In the genomic region with DNA sequence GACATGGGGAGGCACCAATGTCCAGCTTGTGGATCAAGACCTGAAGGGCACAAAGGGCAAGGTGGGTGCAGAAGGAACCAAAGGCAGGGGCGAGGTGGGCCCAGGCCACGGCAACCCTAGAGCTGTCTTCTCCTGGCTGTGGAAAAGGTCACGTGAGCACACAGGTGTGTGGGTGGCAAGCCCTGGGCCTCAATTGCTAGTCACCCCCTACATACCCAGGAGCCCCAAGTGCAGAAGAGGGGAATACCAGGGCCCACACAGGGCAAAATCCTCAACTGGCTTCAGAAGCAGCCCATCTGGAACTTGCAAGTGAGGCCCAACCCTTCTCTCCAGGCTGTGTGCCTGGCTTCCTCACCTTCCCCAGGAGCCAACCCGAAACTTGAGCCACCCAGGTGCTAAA, we compare ENCODE assay signal across 8 cellular contexts. TPM values are rescaled to one million over a fixed set of nuclear protein-coding genes. Genes with fewer than 3 reads are reported as not detected.
DNase-seq lines count a peak whose midpoint lies in the region; ATAC-seq and TF ChIP-seq lines count a peak whose summit lies in the region.
"Had no signal": no experiment of that assay in that cellular context is flagged by ENCODE, and none has a peak within 500 bp of the region (broad histone marks: within the 10 kb centered on the region; RNA-seq: fewer than 3 reads in every experiment).

No MANE protein-coding gene starts in this region.

- H3K4me3 Mint-ChIP-seq in T-helper 17 cell (peak overlapping the region; percentile 84), type B pancreatic cell (no peak overlapping the region)
- peak overlapping the region in 5 of 10 donors; percentile 27 to 68 (median 57) for H3K4me3 Mint-ChIP-seq in naive thymus-derived CD4-positive, alpha-beta T cell

- 90 to 95% (median 93%) methylated on average over 3 to 4 of the region's 4 CpGs for WGBS in adrenal gland, 4 donors

- intact Hi-C loops in adrenal gland (cut with DNase I) = no loop called here
- intact Hi-C loops in naive thymus-derived CD4-positive, alpha-beta T cell (cut with micrococcal nuclease) = loop anchor here in 1 of 2 donors (1.0 kb wide), 1 partner anchor 16 kb away; no protein-coding TSS in a partner anchor

- peaks cover 0 to 28% of the 10 kb centered on the region in 2 donors for H3K36me3 ChIP-seq in adrenal gland (replicated peaks in 1 of 2)
- peaks cover 0 to 41% (median 5%) of the 10 kb centered on the region in 3 experiments for H3K36me3 ChIP-seq in naive thymus-derived CD4-positive, alpha-beta T cell (ENCODE audit: control insufficient read depth in 2 of 3, insufficient read depth in 3 of 3, low read length in 3 of 3)
- peaks cover 9% of the 10 kb centered on the region for H3K36me3 ChIP-seq in thoracic aorta

- DNase-seq in T-helper 17 cell = peak in 1 of 3 donors; percentile 25
- no peak for DNase-seq in adrenal gland
- peak in 1 of 9 donors; percentile 65 for DNase-seq in naive thymus-derived CD4-positive, alpha-beta T cell
- DNase-seq in thoracic aorta (ENCODE audit: low spot score) = no peak
- no peak for DNase-seq in type B pancreatic cell (ENCODE audit: extremely low spot score, unreplicated experiment)
- DNase-seq in NCI-H345 (lab: John Stamatoyannopoulos, UW) = no peak

- H3K9me3 Mint-ChIP-seq in naive thymus-derived CD4-positive, alpha-beta T cell = no peaks in the 10 kb centered on the region
- H3K9me3 Mint-ChIP-seq in type B pancreatic cell = no peaks in the 10 kb centered on the region

- POLR2A ChIA-PET in naive thymus-derived CD4-positive, alpha-beta T cell (lab: Charles Lee) = no interaction called here

- H3K4me1 Mint-ChIP-seq in T-helper 17 cell (peaks cover 74% of the 10 kb centered on the region), type B pancreatic cell (ENCODE audit: unreplicated experiment) (peaks cover 32% of the 10 kb centered on the region)
- H3K4me1 Mint-ChIP-seq in naive thymus-derived CD4-positive, alpha-beta T cell = peaks cover 35 to 70% (median 56%) of the 10 kb centered on the region in 7 donors

- H3K36me3 Mint-ChIP-seq in T-helper 17 cell (ENCODE audit: low read depth) = peaks cover 5% of the 10 kb centered on the region
- H3K36me3 Mint-ChIP-seq in naive thymus-derived CD4-positive, alpha-beta T cell = peaks cover 3 to 21% (median 5%) of the 10 kb centered on the region in 5 donors
- peaks cover 11% of the 10 kb centered on the region for H3K36me3 Mint-ChIP-seq in type B pancreatic cell

- H3K27me3 Mint-ChIP-seq in T-helper 17 cell = no peaks in the 10 kb centered on the region
- H3K27me3 Mint-ChIP-seq in naive thymus-derived CD4-positive, alpha-beta T cell = no peaks in the 10 kb centered on the region
- H3K27me3 Mint-ChIP-seq in type B pancreatic cell = no peaks in the 10 kb centered on the region

- H3K27me3 ChIP-seq in adrenal gland = no peaks in the 10 kb centered on the region
- no peaks in the 10 kb centered on the region for H3K27me3 ChIP-seq in naive thymus-derived CD4-positive, alpha-beta T cell (ENCODE audit: control insufficient read depth in 2 of 2, insufficient read depth in 2 of 2, low read length in 2 of 2)
- no peaks in the 10 kb centered on the region for H3K27me3 ChIP-seq in thoracic aorta (replicated peaks; ENCODE audit: insufficient read depth)

- TF ChIP-seq POLR2A in adrenal gland (IDR thresholded peaks at IDR 0.05) = no peak

- TF ChIP-seq CTCF in adrenal gland (IDR thresholded peaks at IDR 0.05) (no peak), thoracic aorta (IDR thresholded peaks at IDR 0.05) (no peak), type B pancreatic cell (conservative IDR thresholded peaks at IDR 0.05) (no peak)

- CTCF ChIA-PET in naive thymus-derived CD4-positive, alpha-beta T cell (lab: Charles Lee) = no interaction called here

- peak overlapping the region; percentile 94 to 98 (median 96) for H3K27ac ChIP-seq in adrenal gland
- peak overlapping the region; percentile 34 for H3K27ac ChIP-seq in naive thymus-derived CD4-positive, alpha-beta T cell (ENCODE audit: low read depth, low read length)
- H3K27ac ChIP-seq in thoracic aorta = peak overlapping the region; percentile 98 to 99

- ATAC-seq in T-helper 17 cell (no peak), thoracic aorta (ENCODE audit: insufficient number of reproducible peaks, low FRiP score, low read depth) (no peak), GM21526 (IDR thresholded peaks at IDR 0.05; ENCODE audit: low FRiP score, unreplicated experiment) (no peak)
- no peak for ATAC-seq in naive thymus-derived CD4-positive, alpha-beta T cell

- H3K4me3 ChIP-seq in adrenal gland = no peak overlapping the region
- H3K4me3 ChIP-seq in naive thymus-derived CD4-positive, alpha-beta T cell (ENCODE audit: low read length) = peak overlapping the region; percentile 43
- peak overlapping the region; percentile 58 for H3K4me3 ChIP-seq in thoracic aorta

- H3K4me1 ChIP-seq in adrenal gland (replicated peaks in 1 of 2) (peaks cover 54 to 83% of the 10 kb centered on the region in 2 donors), thoracic aorta (ENCODE audit: control insufficient read depth in 1 of 2, low read depth in 2 of 2) (peaks cover 60 to 95% of the 10 kb centered on the region in 2 donors)
- peaks cover 35 to 39% of the 10 kb centered on the region in 2 donors for H3K4me1 ChIP-seq in naive thymus-derived CD4-positive, alpha-beta T cell (ENCODE audit: control insufficient read depth in 2 of 2, insufficient read depth in 2 of 2, low read length in 2 of 2)

- H3K27ac Mint-ChIP-seq in T-helper 17 cell (peak overlapping the region; percentile 99), type B pancreatic cell (no peak overlapping the region)
- H3K27ac Mint-ChIP-seq in naive thymus-derived CD4-positive, alpha-beta T cell = peak overlapping the region; percentile 75 to 92 (median 86)

- no peaks in the 10 kb centered on the region for H3K9me3 ChIP-seq in T-helper 17 cell (ENCODE audit: control insufficient read depth, low read length, poor library complexity, severe bottlenecking)
- no peaks in the 10 kb centered on the region for H3K9me3 ChIP-seq in adrenal gland (replicated peaks in 1 of 3)
- no peaks in the 10 kb centered on the region for H3K9me3 ChIP-seq in naive thymus-derived CD4-positive, alpha-beta T cell (ENCODE audit: control insufficient read depth in 2 of 3, low read length in 3 of 3)
- no peaks in the 10 kb centered on the region for H3K9me3 ChIP-seq in thoracic aorta

RNA-seq across cellular contexts. Expression of a gene that starts 25.6 kb away (rescaled TPM):
- total RNA-seq in T-helper 17 cell (10 to 100 TPM; 71.7 to 99.0 TPM), adrenal gland (10 to 100 TPM; 26.8 to 50.2 (median 33.7) TPM), thoracic aorta (10 to 100 TPM; 42.9 to 46.5 TPM), type B pancreatic cell (ENCODE audit: low replicate concordance) (27.8 and 42.2 TPM in 2 replicates)
- 100 to 1,000 TPM in 2 of 3 donors, 1 to 10 TPM in 1; 8.0 to 172 (median 114) TPM for polyA plus RNA-seq in adrenal gland
- 10 to 100 TPM; 47.3 to 85.1 (median 65.0) TPM for total RNA-seq in naive thymus-derived CD4-positive, alpha-beta T cell
- polyA plus RNA-seq in naive thymus-derived CD4-positive, alpha-beta T cell = 10 to 100 TPM; 11.2 to 33.7 TPM

RNA-seq across cellular contexts. Expression of a gene that starts 53.7 kb away (rescaled TPM):
- not detected for total RNA-seq in T-helper 17 cell
- total RNA-seq in adrenal gland = not detected
- not detected for polyA plus RNA-seq in adrenal gland
- total RNA-seq in naive thymus-derived CD4-positive, alpha-beta T cell = not detected
- not detected for polyA plus RNA-seq in naive thymus-derived CD4-positive, alpha-beta T cell
- total RNA-seq in thoracic aorta = not detected
- not detected in 2 replicates for total RNA-seq in type B pancreatic cell (ENCODE audit: low replicate concordance)
- total RNA-seq: SK-MEL-5 had no signal

Comparison
In these comparisons a context has a peak if more than half of its experiments do, and no peak if none do; other contexts are left out.
1. H3K27ac ChIP-seq: peak in every context shown above with its lines; median percentile 98 in thoracic aorta; 96 in adrenal gland; 34 in naive thymus-derived CD4-positive, alpha-beta T cell.
2. H3K4me3 ChIP-seq: peak in naive thymus-derived CD4-positive, alpha-beta T cell (single experiment) and thoracic aorta (single experiment); none in adrenal gland (0 of 4).